7 cellular contexts compared by ENCODE assay signal in genomic region chr12:122336015-122336946, GRCh38.
DNase-seq lines count a peak whose midpoint lies in the region; ATAC-seq and TF ChIP-seq lines count a peak whose summit lies in the region.

No MANE protein-coding gene starts in this region.

- H3K4me1 ChIP-seq in esophagus squamous epithelium = no peaks in the 10 kb centered on the region
- H3K4me1 ChIP-seq in gastrocnemius medialis = no peaks in the 10 kb centered on the region

- peaks cover 11 to 97% (median 30%) of the 10 kb centered on the region in 3 donors for H3K36me3 ChIP-seq in esophagus squamous epithelium
- H3K36me3 ChIP-seq in gastrocnemius medialis = peaks cover 5 to 96% of the 10 kb centered on the region in 2 donors

- TF ChIP-seq CTCF in GM12864 (IDR thresholded peaks at IDR 0.05; ENCODE audit: low read depth, low read length, missing control alignments) (peak; percentile 70), esophagus squamous epithelium (IDR thresholded peaks at IDR 0.05) (peak in 5 of 6 experiments; percentile 38 to 62 (median 55)), gastrocnemius medialis (IDR thresholded peaks at IDR 0.05 in 4 of 5, conservative IDR thresholded peaks at IDR 0.05 in 1 of 5) (peak; percentile 44 to 66 (median 56))

- intact Hi-C loops in esophagus squamous epithelium (cut with DNase I) = no loop called here
- intact Hi-C loops in gastrocnemius medialis (cut with DNase I; ENCODE audit: low total_unique reads) = loop anchor here (5.0 kb wide), 2 partner anchors 86 to 136 kb away; partner anchors contain the start of gene CLIP1

- in situ Hi-C loops in gastrocnemius medialis (cut with MboI; ENCODE audit: low sequenced_read_pairs in 4 of 4) = loop anchor here in 2 of 4 donors (5.0 to 10.0 kb wide), 2 partner anchors 136 to 139 kb away; no protein-coding TSS in a partner anchor

- H3K27ac ChIP-seq in esophagus squamous epithelium (no peak overlapping the region), gastrocnemius medialis (peak overlapping the region; percentile 12 to 65 (median 57))

- H3K9me3 ChIP-seq in esophagus squamous epithelium (no peaks in the 10 kb centered on the region), gastrocnemius medialis (no peaks in the 10 kb centered on the region)

- TF ChIP-seq POLR2A in esophagus squamous epithelium (IDR thresholded peaks at IDR 0.05) (no peak), gastrocnemius medialis (IDR thresholded peaks at IDR 0.05) (no peak)

- H3K4me3 ChIP-seq in GM12864 (ENCODE audit: low read depth, low read length) = no peak overlapping the region
- H3K4me3 ChIP-seq in esophagus squamous epithelium = no peak overlapping the region
- H3K4me3 ChIP-seq in gastrocnemius medialis = no peak overlapping the region

- peak; percentile 8 for DNase-seq in GM12864 (ENCODE audit: low read depth)
- peak; percentile 13 for DNase-seq in NCI-H2029 treated with DMSO at 0.1 percent for 48 hours (lab: John Stamatoyannopoulos, UW)
- DNase-seq in activated CD4-positive, alpha-beta T cell treated with anti-CD3 and anti-CD28 coated beads, Interleukin-2, amount 50 U/mL, for 48 hours = peak; percentile 36 to 55
- DNase-seq in esophagus squamous epithelium (lab: John Stamatoyannopoulos, UW) = no peak
- no peak for DNase-seq in gastrocnemius medialis
- DNase-seq in NCI-H1092 (lab: John Stamatoyannopoulos, UW) = no peak

- H3K27me3 ChIP-seq in esophagus squamous epithelium (no peaks in the 10 kb centered on the region), gastrocnemius medialis (no peaks in the 10 kb centered on the region)

- WGBS in esophagus squamous epithelium, 2 donors = 62 to 73% methylated on average over 8 of the region's 8 CpGs

- peak in 1 of 2 donors; percentile 22 for ATAC-seq in gastrocnemius medialis
- no peak for ATAC-seq in GM18498 (IDR thresholded peaks at IDR 0.05; ENCODE audit: unreplicated experiment)

Comparison
In these comparisons a context has a peak if more than half of its experiments do, and no peak if none do; other contexts are left out.
1. DNase-seq: peak in GM12864 (single experiment), NCI-H2029 treated with DMSO at 0.1 percent for 48 hours (single experiment) and activated CD4-positive, alpha-beta T cell treated with anti-CD3 and anti-CD28 coated beads, Interleukin-2, amount 50 U/mL, for 48 hours (2 of 2); none in esophagus squamous epithelium (single experiment), gastrocnemius medialis (0 of 2) and NCI-H1092 (single experiment).
2. H3K27ac ChIP-seq: peak in gastrocnemius medialis (4 of 4); none in esophagus squamous epithelium (0 of 4).
3. Peak in every context shown above with its lines, with median percentiles within 50 percentile points of each other: CTCF ChIP-seq.